20 cellular contexts compared by ENCODE assay signal in genomic region chr13:113166266-113166665, GRCh38. TPM values are rescaled to one million over a fixed set of nuclear protein-coding genes. Genes with fewer than 3 reads are reported as not detected.
"Had no signal": no experiment of that assay in that cellular context is flagged by ENCODE, and none has a peak within 500 bp of the region (broad histone marks: within the 10 kb centered on the region; RNA-seq: fewer than 3 reads in every experiment).

No MANE protein-coding gene starts in this region.

- H3K9me3 ChIP-seq: lower lobe of right lung, ovary, SK-N-SH, suprapubic skin had no signal

- H3K27me3 ChIP-seq: ovary had no signal

- H3K4me3 Mint-ChIP-seq: neural progenitor cell, type B pancreatic cell, WTC11 had no signal

- H3K27ac ChIP-seq: gastroesophageal sphincter, heart right ventricle, lower lobe of right lung, neural progenitor cell, ovary, suprapubic skin had no signal

- H3K9me3 Mint-ChIP-seq: type B pancreatic cell, WTC11 had no signal

- H3K4me1 ChIP-seq: gastroesophageal sphincter, lower lobe of right lung, suprapubic skin had no signal

- H3K27ac Mint-ChIP-seq: neural progenitor cell, type B pancreatic cell had no signal

- H3K36me3 ChIP-seq: lower lobe of right lung, neural progenitor cell, ovary had no signal

- H3K4me3 ChIP-seq: gastroesophageal sphincter, heart right ventricle, lower lobe of right lung, neural progenitor cell, ovary, suprapubic skin had no signal

- ATAC-seq: gastroesophageal sphincter, heart right ventricle, left cardiac atrium, lower lobe of right lung, sciatic nerve, WTC11 had no signal

- H3K9ac ChIP-seq: neural progenitor cell, SK-N-SH had no signal

- DNase-seq: activated CD4-positive, alpha-beta T cell treated with anti-CD3 and anti-CD28 coated beads for 48 hours; activated effector memory CD4-positive, alpha-beta T cell treated with anti-CD3 and anti-CD28 coated beads, Interleukin-2, amount 50 U/mL, for 16 hours; activated T-cell treated with anti-CD3 and anti-CD28 coated beads for 4 hours; heart right ventricle; left cardiac atrium; lower lobe of right lung; ovary; SK-N-SH; stimulated activated CD4-positive, alpha-beta T cell treated with anti-CD3 and anti-CD28 coated beads, Interleukin-4, amount 100 ng/mL, for 1 hour; stimulated activated naive CD4-positive, alpha-beta T cell treated with Interleukin-2 at 50 U/mL for 16 hours had no signal

RNA-seq across cellular contexts. Expression of gene PROZ, which starts 7.8 kb away (rescaled TPM):
- total RNA-seq: dermis microvascular lymphatic vessel endothelial cell; gastroesophageal sphincter; left cardiac atrium; lower lobe of right lung; ovary; pulmonary artery endothelial cell; sciatic nerve; suprapubic skin; T-helper 1 cell treated with Interleukin-12 subunit alpha and Interleukin-12 subunit beta and Interleukin-4 antibody, amounts not matched to agents 30 ng/mL and 1 ng/mL, for 36 hours; WTC11 had no signal
- polyA plus RNA-seq: esophagus, ovary, SK-N-SH had no signal

RNA-seq across cellular contexts. Expression of gene F10, which starts 43.7 kb away (rescaled TPM):
- total RNA-seq: dermis microvascular lymphatic vessel endothelial cell; T-helper 1 cell treated with Interleukin-12 subunit alpha and Interleukin-12 subunit beta and Interleukin-4 antibody, amounts not matched to agents 30 ng/mL and 1 ng/mL, for 36 hours had no signal
